In genomic region chr1:172467446-172467845, GRCh38 we compare ENCODE assay signal across 29 cellular contexts. TPM values are rescaled to one million over a fixed set of nuclear protein-coding genes. Genes with fewer than 3 reads are reported as not detected.
"Had no signal": no experiment of that assay in that cellular context is flagged by ENCODE, and none has a peak within 500 bp of the region (broad histone marks: within the 10 kb centered on the region; RNA-seq: fewer than 3 reads in every experiment).

No MANE protein-coding gene starts in this region.

- H3K27me3 ChIP-seq: breast epithelium, gastroesophageal sphincter, heart right ventricle, right atrium auricular region had no signal

- H3K27me3 Mint-ChIP-seq: activated naive CD4-positive, alpha-beta T cell treated with anti-CD3 and anti-CD28 coated beads, Interleukin-2, amount 10 ng/mL, durations not matched to agents 7 days and 5 days; progenitor cell of endocrine pancreas; stimulated activated naive CD8-positive, alpha-beta T cell treated with anti-CD3 and anti-CD28 coated beads, Interleukin-15, amount 100 ng/mL, for 72 hours; type B pancreatic cell had no signal

- H3K4me3 Mint-ChIP-seq: activated naive CD4-positive, alpha-beta T cell treated with anti-CD3 and anti-CD28 coated beads, Interleukin-2, amount 10 ng/mL, durations not matched to agents 7 days and 5 days; activated T-cell treated with anti-CD3 and anti-CD28 coated beads, Interleukin-2, amount 50 U/mL, for 4 hours; naive B cell; neural crest cell; stimulated activated naive CD8-positive, alpha-beta T cell treated with anti-CD3 and anti-CD28 coated beads, Interleukin-15, amount 100 ng/mL, for 72 hours; T-helper 1 cell treated with Interleukin-12 subunit alpha and Interleukin-12 subunit beta and Interleukin-4 antibody, amounts not matched to agents 30 μg/mL and 1 μg/mL, for 36 hours; type B pancreatic cell had no signal

- FAIRE-seq: astrocyte, endometrium had no signal

- H3K27ac ChIP-seq: breast epithelium, gastroesophageal sphincter, heart right ventricle, right atrium auricular region, skin epidermis, VCaP had no signal

- H3K36me3 ChIP-seq: breast epithelium, gastroesophageal sphincter, heart right ventricle, right atrium auricular region had no signal

- H3K4me3 ChIP-seq: breast epithelium, gastroesophageal sphincter, heart right ventricle, right atrium auricular region, skin epidermis had no signal

- H3K9me3 ChIP-seq: breast epithelium, gastroesophageal sphincter, heart right ventricle, right atrium auricular region had no signal

- H3K27ac Mint-ChIP-seq: activated naive CD4-positive, alpha-beta T cell treated with anti-CD3 and anti-CD28 coated beads, Interleukin-2, amount 10 ng/mL, durations not matched to agents 7 days and 5 days; naive B cell; progenitor cell of endocrine pancreas; stimulated activated naive CD8-positive, alpha-beta T cell treated with anti-CD3 and anti-CD28 coated beads, Interleukin-15, amount 100 ng/mL, for 72 hours; T-helper 1 cell treated with Interleukin-12 subunit alpha and Interleukin-12 subunit beta and Interleukin-4 antibody, amounts not matched to agents 30 μg/mL and 1 μg/mL, for 36 hours; type B pancreatic cell had no signal

- DNase-seq: activated CD4-positive, alpha-beta T cell treated with anti-CD3 and anti-CD28 coated beads, Interleukin-2, amount 50 U/mL, for 1 hour; activated CD4-positive, CD25-positive, alpha-beta regulatory T cell treated with anti-CD3 and anti-CD28 coated beads, Interleukin-2, amount 50 U/mL, for 72 hours; activated CD8-positive, alpha-beta memory T cell treated with anti-CD3 and anti-CD28 coated beads, Interleukin-2, amount 50 U/mL, for 4 hours; activated effector memory CD4-positive, alpha-beta T cell treated with Interleukin-2 at 50 U/mL for 16 hours; activated naive CD4-positive, alpha-beta T cell treated with anti-CD3 and anti-CD28 coated beads, Interleukin-2, amount 10 ng/mL, durations not matched to agents 7 days and 5 days; activated T-cell treated with anti-CD3 and anti-CD28 coated beads, Interleukin-2, amount 50 U/mL, for 4 hours; cerebellar nuclear complex; cortex of kidney; heart right ventricle; left cardiac atrium; midbrain; naive B cell; stimulated activated CD4-positive, alpha-beta T cell treated with anti-CD3 and anti-CD28 coated beads, Interleukin-4, amount 100 ng/mL, for 1 hour; stimulated activated naive CD8-positive, alpha-beta T cell treated with anti-CD3 and anti-CD28 coated beads, Interleukin-15, amount 100 ng/mL, for 72 hours had no signal

- H3K36me3 Mint-ChIP-seq: activated naive CD4-positive, alpha-beta T cell treated with anti-CD3 and anti-CD28 coated beads, Interleukin-2, amount 10 ng/mL, durations not matched to agents 7 days and 5 days; naive B cell; type B pancreatic cell had no signal

- H3K9me3 Mint-ChIP-seq: activated naive CD4-positive, alpha-beta T cell treated with anti-CD3 and anti-CD28 coated beads, Interleukin-2, amount 10 ng/mL, durations not matched to agents 7 days and 5 days; activated T-cell treated with anti-CD3 and anti-CD28 coated beads, Interleukin-2, amount 50 U/mL, for 4 hours; naive B cell; stimulated activated naive CD8-positive, alpha-beta T cell treated with anti-CD3 and anti-CD28 coated beads, Interleukin-15, amount 100 ng/mL, for 72 hours; T-helper 1 cell treated with Interleukin-12 subunit alpha and Interleukin-12 subunit beta and Interleukin-4 antibody, amounts not matched to agents 30 μg/mL and 1 μg/mL, for 36 hours; type B pancreatic cell had no signal

- ATAC-seq: activated T-cell treated with anti-CD3 and anti-CD28 coated beads, Interleukin-2, amount 50 U/mL, for 4 hours; gastroesophageal sphincter; left cardiac atrium; stimulated activated naive CD8-positive, alpha-beta T cell treated with anti-CD3 and anti-CD28 coated beads, Interleukin-15, amount 100 ng/mL, for 72 hours had no signal

- H3K4me1 ChIP-seq: breast epithelium, gastroesophageal sphincter, right atrium auricular region had no signal

- H3K4me1 Mint-ChIP-seq: neural crest cell; stimulated activated naive CD8-positive, alpha-beta T cell treated with anti-CD3 and anti-CD28 coated beads, Interleukin-15, amount 100 ng/mL, for 72 hours had no signal

RNA-seq across cellular contexts. Expression of gene C1orf105, which starts 47.0 kb away (rescaled TPM):
- total RNA-seq: activated T-cell treated with anti-CD3 and anti-CD28 coated beads, Interleukin-2, amount 50 U/mL, for 4 hours; astrocyte; breast epithelium; esophagus mucosa; gastroesophageal sphincter; lung microvascular endothelial cell; neural crest cell; omental fat pad; progenitor cell of endocrine pancreas; temporal lobe had no signal
